Comparison of ENCODE assay signal across 8 cellular contexts in genomic region chr20:6767536-6768227, GRCh38. TPM values are rescaled to one million over a fixed set of nuclear protein-coding genes. Genes with fewer than 3 reads are reported as not detected.
DNase-seq lines count a peak whose midpoint lies in the region; ATAC-seq and TF ChIP-seq lines count a peak whose summit lies in the region.

Gene BMP2 (plus strand): TSS chr20:6767686. CDS start chr20:6770127, 2,441 bp downstream.

- H3K4me3 ChIP-seq in Caco-2 (ENCODE audit: low read depth, low read length), result peak within 1 kb of the TSS; percentile 96
- H3K4me3 ChIP-seq in SJSA1, result peak within 1 kb of the TSS; percentile 83

- intact Hi-C loops in Caco-2 (cut with micrococcal nuclease; ENCODE audit: unreplicated experiment), result loop anchor here (1.0 to 10.0 kb wide), 5 partner anchors 131 to 517 kb away; no protein-coding TSS in a partner anchor

- H3K9me3 Mint-ChIP-seq in Caco-2 (ENCODE audit: unreplicated experiment) (no peaks in the 10 kb centered on the region), endothelial cell (ENCODE audit: unreplicated experiment) (no peaks in the 10 kb centered on the region)

- H3K36me3 ChIP-seq in Caco-2 (ENCODE audit: control insufficient read depth, insufficient read depth, low read length) (no peaks in the 10 kb centered on the region), SJSA1 (peaks cover 5% of the 10 kb centered on the region; the same call in 1 of the 2 replicates)

- H3K27me3 Mint-ChIP-seq in Caco-2 (ENCODE audit: insufficient read depth, unreplicated experiment), result no peaks in the 10 kb centered on the region
- H3K27me3 Mint-ChIP-seq in endothelial cell (ENCODE audit: unreplicated experiment), result peaks cover 7% of the 10 kb centered on the region

- H3K36me3 Mint-ChIP-seq in Caco-2 (ENCODE audit: insufficient read depth, unreplicated experiment) (peaks cover 38% of the 10 kb centered on the region), endothelial cell (ENCODE audit: low read depth, unreplicated experiment) (no peaks in the 10 kb centered on the region)

- TF ChIP-seq CTCF in Caco-2 (IDR thresholded peaks at IDR 0.05; ENCODE audit: insufficient read depth in 1 of 2, low read depth in 1 of 2, low read length in 1 of 2, severe bottlenecking in 1 of 2, unreplicated experiment in 1 of 2) (no peak), endothelial cell (IDR thresholded peaks at IDR 0.05; ENCODE audit: unreplicated experiment) (no peak), subcutaneous adipose tissue (IDR thresholded peaks at IDR 0.05; ENCODE audit: low read depth) (no peak)

- BruUV-seq in Caco-2 (replicated peaks; lab: Mats Ljungman, UMichigan), result no TSS peak

- H3K9me3 ChIP-seq in Caco-2 (no peaks in the 10 kb centered on the region), SJSA1 (replicated peaks) (peaks cover 4% of the 10 kb centered on the region; the same call in 1 of the 2 replicates)

- H3K27me3 ChIP-seq in Caco-2 (replicated peaks; ENCODE audit: control insufficient read depth, insufficient read depth, low read length) (no peaks in the 10 kb centered on the region), SJSA1 (replicated peaks) (no peaks in the 10 kb centered on the region; the same call in 1 of the 2 replicates)

- peak; percentile 58 for ATAC-seq in GM19351 (IDR thresholded peaks at IDR 0.05; ENCODE audit: unreplicated experiment)

- DNase-seq in Caco-2, result peak; percentile 63 to 79
- DNase-seq in HK-2 (ENCODE audit: unreplicated experiment), result peak; percentile 68
- DNase-seq in SJSA1 (ENCODE audit: low read depth in 1 of 2, low spot score in 2 of 2), result peak; percentile 51 to 72
- peak; percentile 54 for DNase-seq in endothelial cell (ENCODE audit: low spot score)
- peak; percentile 74 to 88 for DNase-seq in lung microvascular endothelial cell (ENCODE audit: low read depth in 2 of 2)
- no peak for DNase-seq in COLO829 (ENCODE audit: low spot score)

- POLR2A ChIA-PET in Caco-2 (lab: Charles Lee), result interaction anchor here (0.7 kb wide), 1 partner anchor 60 kb away, joined by 4 read pairs; no protein-coding TSS in a partner anchor

- H3K4me3 Mint-ChIP-seq in Caco-2 (ENCODE audit: unreplicated experiment), result peak within 1 kb of the TSS; percentile 92
- H3K4me3 Mint-ChIP-seq in endothelial cell (ENCODE audit: unreplicated experiment), result peak within 1 kb of the TSS; percentile 85

- no peak within 1 kb of the TSS for H3K27ac ChIP-seq in SJSA1

- H3K27ac Mint-ChIP-seq in Caco-2 (ENCODE audit: unreplicated experiment) (peak within 1 kb of the TSS; percentile 53), endothelial cell (ENCODE audit: unreplicated experiment) (no peak within 1 kb of the TSS)

- CTCF ChIA-PET in Caco-2 (lab: Charles Lee), result no interaction called here

- H3K4me1 Mint-ChIP-seq in Caco-2 (ENCODE audit: low read depth, unreplicated experiment), result peaks cover 33% of the 10 kb centered on the region
- H3K4me1 Mint-ChIP-seq in endothelial cell (ENCODE audit: unreplicated experiment), result peaks cover 9% of the 10 kb centered on the region

- peaks cover 21% of the 10 kb centered on the region for H3K4me1 ChIP-seq in Caco-2
- H3K4me1 ChIP-seq in SJSA1 (replicated peaks), result peaks cover 21% of the 10 kb centered on the region

RNA-seq across cellular contexts. Expression of gene BMP2, which starts in this region (rescaled TPM):
- total RNA-seq in Caco-2 (2022), result 24.3 and 27.3 TPM in 2 replicates
- total RNA-seq in SJSA1 (2014; rRNA removed; shearing (Covaris generic)), result 7.7 and 9.7 TPM in 2 replicates
- total RNA-seq in endothelial cell (ENCODE audit: unreplicated experiment), result 1.1 TPM
- 8.7 and 14.5 TPM in 2 replicates for total RNA-seq in lung microvascular endothelial cell
- 10 to 100 TPM in 3 of 4 donors, 1 to 10 TPM in 1; 4.4 to 17.7 (median 16.9) TPM for total RNA-seq in subcutaneous adipose tissue
